ENCODE assay signal across 8 cellular contexts in genomic region chr1:91697322-91698260, GRCh38.
DNase-seq lines count a peak whose midpoint lies in the region; FAIRE-seq and TF ChIP-seq lines count a peak whose summit lies in the region.

No MANE protein-coding gene starts in this region.

- no peak overlapping the region for H4K5ac ChIP-seq in H9 (ENCODE audit: insufficient read length, low read depth, low read length)

- no peak overlapping the region for H2AFZ ChIP-seq in neuronal stem cell (ENCODE audit: low read length)
- no peak overlapping the region for H2AFZ ChIP-seq in H9 (ENCODE audit: low read length)

- DNase-seq in GM12891 (ENCODE audit: insufficient read length, low spot score) (peak; percentile 11), HFFc6 (no peak), T-helper 2 cell (peak in 4 of 5 experiments; percentile 8 to 97 (median 28)), fibroblast of the aortic adventitia (ENCODE audit: low read depth) (peak; percentile 97), neuronal stem cell (ENCODE audit: low spot score) (no peak), H9 (no peak), ecto neural progenitor cell (ENCODE audit: low spot score) (no peak), NCI-H2081 (lab: John Stamatoyannopoulos, UW) (no peak)

- H4K8ac ChIP-seq in neuronal stem cell (ENCODE audit: low read depth, low read length) = no peak overlapping the region
- no peak overlapping the region for H4K8ac ChIP-seq in H9 (replicated peaks; ENCODE audit: insufficient read length, low read depth, low read length)

- H3K27me3 ChIP-seq in neuronal stem cell (ENCODE audit: control insufficient read depth in 3 of 3, insufficient read depth in 3 of 3, low read depth in 1 of 3, low read length in 3 of 3) (no peaks in the 10 kb centered on the region), H9 (ENCODE audit: insufficient read depth, low read length) (no peaks in the 10 kb centered on the region)

- H2BK5ac ChIP-seq in neuronal stem cell (ENCODE audit: low read length) (no peak overlapping the region), H9 (ENCODE audit: insufficient read length, low read length) (no peak overlapping the region)

- H3K9ac ChIP-seq in neuronal stem cell (ENCODE audit: low read depth, low read length, poor library complexity) (no peak overlapping the region), H9 (ENCODE audit: extremely low read depth, insufficient read length, low read length) (no peak overlapping the region)

- H3K9me3 ChIP-seq in neuronal stem cell (replicated peaks in 1 of 2; ENCODE audit: control insufficient read depth in 2 of 2, insufficient read depth in 1 of 2, low read depth in 1 of 2, low read length in 2 of 2) = no peaks in the 10 kb centered on the region
- H3K9me3 ChIP-seq in H9 (ENCODE audit: control insufficient read depth, low read depth, low read length) = no peaks in the 10 kb centered on the region

- H2BK120ac ChIP-seq in neuronal stem cell (ENCODE audit: low read depth, low read length) (no peak overlapping the region), H9 (ENCODE audit: low read depth, low read length, poor library complexity, severe bottlenecking) (no peak overlapping the region)

- no peaks in the 10 kb centered on the region for H3K79me2 ChIP-seq in H9 (ENCODE audit: insufficient read depth, low read length)

- H3K14ac ChIP-seq in neuronal stem cell (ENCODE audit: low read length) (no peak overlapping the region), H9 (ENCODE audit: insufficient read depth, low read length) (no peak overlapping the region)

- H2BK15ac ChIP-seq in neuronal stem cell (ENCODE audit: low read length) = no peak overlapping the region
- H2BK15ac ChIP-seq in H9 (ENCODE audit: low read depth, low read length) = no peak overlapping the region

- H3K4me1 Mint-ChIP-seq in HFFc6 (ENCODE audit: low read depth) (peaks cover 74% of the 10 kb centered on the region), H9 (peaks cover 9 to 10% of the 10 kb centered on the region in 2 experiments)

- no peak overlapping the region for H3K4me2 ChIP-seq in neuronal stem cell (ENCODE audit: insufficient read depth, low read length, poor library complexity, severe bottlenecking)
- H3K4me2 ChIP-seq in H9 (ENCODE audit: insufficient read depth, insufficient read length, low read length) = no peak overlapping the region

- H2BK12ac ChIP-seq in neuronal stem cell (ENCODE audit: low read length) (no peak overlapping the region), H9 (ENCODE audit: insufficient read length, low read depth, low read length) (no peak overlapping the region)

- H3K4me3 Mint-ChIP-seq in HFFc6 = peak overlapping the region; percentile 35; the same call in 1 of the 2 replicates
- no peak overlapping the region for H3K4me3 Mint-ChIP-seq in H9

- H3K27ac ChIP-seq in neuronal stem cell (replicated peaks; ENCODE audit: low read length) (no peak overlapping the region), H9 (ENCODE audit: insufficient read length, low read depth, low read length) (no peak overlapping the region)

- H3T11ph ChIP-seq in H9 (ENCODE audit: low read length) = no peak overlapping the region

- no peak for TF ChIP-seq POLR2A in GM12891 (IDR thresholded peaks at IDR 0.05; ENCODE audit: low read depth, low read length)

- H3K79me1 ChIP-seq in neuronal stem cell (ENCODE audit: low read depth, low read length) = no peaks in the 10 kb centered on the region
- H3K79me1 ChIP-seq in H9 (ENCODE audit: insufficient read depth, low read depth, low read length, poor library complexity, severe bottlenecking) = no peaks in the 10 kb centered on the region

- no peaks in the 10 kb centered on the region for H3K36me3 ChIP-seq in neuronal stem cell (replicated peaks in 1 of 2; ENCODE audit: control insufficient read depth in 2 of 2, insufficient read depth in 2 of 2, low read length in 2 of 2)

- H3K18ac ChIP-seq in neuronal stem cell (ENCODE audit: low read length) (no peak overlapping the region), H9 (ENCODE audit: insufficient read length, low read depth, low read length) (no peak overlapping the region)

- H3K27ac Mint-ChIP-seq in HFFc6 (peak overlapping the region; percentile 60), H9 (peak overlapping the region in 1 of 3 experiments; percentile 10; a peak in 1 of 7 replicates)

- H3K56ac ChIP-seq in H9 (ENCODE audit: insufficient read length, low read depth, low read length) = no peak overlapping the region

- H3K4me1 ChIP-seq in neuronal stem cell (ENCODE audit: control insufficient read depth in 2 of 2, insufficient read depth in 1 of 2, low read depth in 1 of 2, low read length in 2 of 2) (peaks cover 4 to 8% of the 10 kb centered on the region in 2 donors), H9 (ENCODE audit: insufficient read depth, low read length) (peaks cover 2% of the 10 kb centered on the region; the same call in 1 of the 2 replicates)

- H2AK5ac ChIP-seq in neuronal stem cell (ENCODE audit: low read depth, low read length) (no peak overlapping the region), H9 (ENCODE audit: insufficient read length, low read length) (no peak overlapping the region)

- H3K9me3 Mint-ChIP-seq in HFFc6 = no peaks in the 10 kb centered on the region
- H3K9me3 Mint-ChIP-seq in H9 = no peaks in the 10 kb centered on the region

- no peak for TF ChIP-seq CTCF in HFFc6 (IDR thresholded peaks at IDR 0.05)
- no peak for TF ChIP-seq CTCF in fibroblast of the aortic adventitia (IDR thresholded peaks at IDR 0.05; ENCODE audit: insufficient read depth, low read length)
- TF ChIP-seq CTCF in H9 (conservative IDR thresholded peaks at IDR 0.05) = no peak

- no peak overlapping the region for H3K4me3 ChIP-seq in fibroblast of the aortic adventitia (ENCODE audit: low read depth, low read length)
- H3K4me3 ChIP-seq in neuronal stem cell (ENCODE audit: low read length in 2 of 2) = no peak overlapping the region

- FAIRE-seq in GM12891 (lab: Jason Lieb, UNC) = no peak

- H4K20me1 ChIP-seq in H9 (ENCODE audit: control insufficient read depth, insufficient read depth, insufficient read length) = no peaks in the 10 kb centered on the region

- H2BK20ac ChIP-seq in H9 (ENCODE audit: low read depth, low read length, poor library complexity, severe bottlenecking) = no peak overlapping the region

- H3K27me3 Mint-ChIP-seq in HFFc6 (ENCODE audit: insufficient read depth) (no peaks in the 10 kb centered on the region), H9 (ENCODE audit: low read depth) (no peaks in the 10 kb centered on the region; the same call in 1 of the 2 replicates)

- H4K91ac ChIP-seq in neuronal stem cell (ENCODE audit: low read depth, low read length, poor library complexity) = no peak overlapping the region
- H4K91ac ChIP-seq in H9 (ENCODE audit: insufficient read length, low read depth, low read length) = no peak overlapping the region

- H3K36me3 Mint-ChIP-seq in HFFc6 (ENCODE audit: low read depth) (peaks cover 28% of the 10 kb centered on the region), H9 (ENCODE audit: insufficient read depth in 1 of 3, low read depth in 3 of 3) (no peaks in the 10 kb centered on the region)

- H3K4ac ChIP-seq in neuronal stem cell (ENCODE audit: low read length) (no peak overlapping the region), H9 (ENCODE audit: low read depth, low read length) (no peak overlapping the region)

- WGBS in neuronal stem cell (ENCODE audit: extremely low coverage in 2 of 2, insufficient read length in 2 of 2, insufficient replicate concordance in 1 of 2), 2 donors = no CpG with 5 or more reads among the region's 5 CpGs
- no CpG with 5 or more reads among the region's 5 CpGs for WGBS in H9 (ENCODE audit: extremely low coverage, insufficient read length, low lambda C conversion rate)

- no peaks in the 10 kb centered on the region for H3K23me2 ChIP-seq in H9 (ENCODE audit: insufficient read length, low read depth, low read length, poor library complexity, severe bottlenecking)

- H3K23ac ChIP-seq in neuronal stem cell (ENCODE audit: low read depth, low read length, poor library complexity) (no peak overlapping the region), H9 (ENCODE audit: insufficient read length, low read depth, low read length) (no peak overlapping the region)

TF ChIP-seq in GM12891, 5 proteins besides CTCF, POLR2A, EP300 and RAD21:
- TF ChIP-seq SPI1 (IDR thresholded peaks at IDR 0.05; ENCODE audit: low read depth, low read length) (no peak), PAX5 (IDR thresholded peaks at IDR 0.05; ENCODE audit: insufficient read depth, low read length, severe bottlenecking) (no peak), POLR2AphosphoS5 (IDR thresholded peaks at IDR 0.05; ENCODE audit: low read depth, low read length) (no peak), TAF1 (IDR thresholded peaks at IDR 0.05; ENCODE audit: low read depth, low read length) (no peak), POU2F2 (IDR thresholded peaks at IDR 0.05; ENCODE audit: low read depth, low read length) (no peak)
TF ChIP-seq in GM12891: peak in this region for 0.

Comparison
In these comparisons a context has a peak if more than half of its experiments do, and no peak if none do; other contexts are left out.
1. DNase-seq: peak in GM12891 (single experiment), T-helper 2 cell (4 of 5) and fibroblast of the aortic adventitia (single experiment); none in HFFc6 (single experiment), neuronal stem cell (single experiment), H9 (single experiment), ecto neural progenitor cell (single experiment) and NCI-H2081 (0 of 2).